1 cellular context compared by ENCODE assay signal in the genomic region with DNA sequence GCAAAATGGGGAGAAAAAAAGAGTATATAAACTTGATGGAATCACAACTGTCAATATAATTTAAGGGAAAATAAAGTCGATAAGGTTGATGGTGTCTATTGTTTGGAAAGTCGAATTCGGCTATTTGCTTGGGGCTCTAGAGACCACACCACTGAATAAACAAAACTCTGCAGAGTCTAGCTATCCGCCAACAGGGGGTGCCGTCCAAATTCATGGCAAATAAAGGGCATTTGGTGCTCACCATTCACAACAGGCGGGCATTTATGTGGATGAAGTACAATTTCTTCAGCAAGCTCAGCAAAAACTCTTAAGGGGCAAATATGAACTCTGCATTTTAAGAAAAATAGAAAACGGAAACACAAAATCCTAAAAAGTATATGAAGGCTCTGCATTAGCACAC.
TF ChIP-seq lines count a peak whose summit lies in the region.

No MANE protein-coding gene starts in this region.

TF ChIP-seq in H1, 55 proteins besides CTCF, POLR2A, EP300 and RAD21 (continued from another document):
- no peak for TF ChIP-seq EGR1 (IDR thresholded peaks at IDR 0.05; ENCODE audit: borderline replicate concordance, low read depth, low read length)
- no peak for TF ChIP-seq ASH2L (IDR thresholded peaks at IDR 0.05; ENCODE audit: low read length)
- no peak for TF ChIP-seq KDM5A (IDR thresholded peaks at IDR 0.05; ENCODE audit: low read length)
- TF ChIP-seq CHD2 (IDR thresholded peaks at IDR 0.05; ENCODE audit: low read length) = no peak
- no peak for TF ChIP-seq ZNF274 (IDR thresholded peaks at IDR 0.05; ENCODE audit: borderline replicate concordance, extremely low read depth, low read length)
- no peak for TF ChIP-seq TAF1 (IDR thresholded peaks at IDR 0.05; ENCODE audit: low read depth, low read length)
- no peak for TF ChIP-seq RBBP5 (IDR thresholded peaks at IDR 0.05; ENCODE audit: borderline replicate concordance, low read depth, low read length)
- TF ChIP-seq GABPA (IDR thresholded peaks at IDR 0.05; ENCODE audit: borderline replicate concordance, insufficient read depth, low read length) = no peak
- no peak for TF ChIP-seq SAP30 (IDR thresholded peaks at IDR 0.05; ENCODE audit: insufficient read depth, insufficient replicate concordance, low read length)
- TF ChIP-seq CHD7 (IDR thresholded peaks at IDR 0.05; ENCODE audit: insufficient replicate concordance, low read length) = no peak
- TF ChIP-seq EZH2 (IDR thresholded peaks at IDR 0.05; ENCODE audit: low read depth, low read length, severe bottlenecking) = no peak
- no peak for TF ChIP-seq TCF12 (IDR thresholded peaks at IDR 0.05; ENCODE audit: low read depth, low read length)
- TF ChIP-seq BCL11A (IDR thresholded peaks at IDR 0.05; ENCODE audit: low read depth in 2 of 2, low read length in 2 of 2) = no peak
- no peak for TF ChIP-seq MAFK (IDR thresholded peaks at IDR 0.05; ENCODE audit: low read depth, low read length)
- no peak for TF ChIP-seq ATF2 (IDR thresholded peaks at IDR 0.05; ENCODE audit: low read length)
- TF ChIP-seq TEAD4 (IDR thresholded peaks at IDR 0.05; ENCODE audit: low read depth, low read length) = no peak
